ENCODE assay signal across 12 cellular contexts in the genomic region with DNA sequence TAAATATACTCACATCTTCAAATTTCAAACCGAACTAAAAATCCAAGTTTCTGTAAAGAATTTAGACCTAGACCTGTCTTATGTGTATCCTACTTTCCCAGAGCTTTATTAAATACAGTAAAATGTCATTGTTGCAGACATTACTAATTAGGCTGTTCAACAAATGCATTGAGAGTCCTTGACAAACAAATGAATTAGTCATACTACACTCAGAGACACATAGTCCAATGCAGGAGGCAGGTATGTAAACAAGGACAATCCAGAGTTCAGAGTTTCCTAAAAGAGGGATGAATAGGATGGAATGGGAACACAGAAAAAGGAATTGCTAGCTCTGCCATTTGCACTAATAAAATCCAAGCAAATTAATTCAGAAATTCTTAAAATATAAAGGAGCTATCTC. TPM values are rescaled to one million over a fixed set of nuclear protein-coding genes. Genes with fewer than 3 reads are reported as not detected.
DNase-seq lines count a peak whose midpoint lies in the region; FAIRE-seq and TF ChIP-seq lines count a peak whose summit lies in the region.
"Had no signal": no experiment of that assay in that cellular context is flagged by ENCODE, and none has a peak within 500 bp of the region (broad histone marks: within the 10 kb centered on the region; RNA-seq: fewer than 3 reads in every experiment).

No MANE protein-coding gene starts in this region.

- no peaks in the 10 kb centered on the region for H3K36me3 Mint-ChIP-seq in chondrocyte (ENCODE audit: low read depth)

- DNase-seq in DMS79 treated with DMSO at 0.1 percent for 48 hours (lab: John Stamatoyannopoulos, UW) (peak; percentile 27), DMS79 (lab: John Stamatoyannopoulos, UW) (no peak), NCI-H2029 treated with DMSO at 0.1 percent for 48 hours (lab: John Stamatoyannopoulos, UW) (peak; percentile 72), renal cortical epithelial cell (ENCODE audit: low read depth) (peak; percentile 61), chondrocyte (ENCODE audit: low spot score) (no peak), HTR-8/SVneo (ENCODE audit: insufficient read length, low spot score) (no peak), H7 (no peak)
- DNase-seq: NCI-H226 had no signal

- H3K27ac Mint-ChIP-seq in chondrocyte (ENCODE audit: unreplicated experiment) = no peak overlapping the region

- FAIRE-seq in HTR-8/SVneo (lab: Jason Lieb, UNC) = no peak
- FAIRE-seq: A204.1 had no signal

- no peaks in the 10 kb centered on the region for H3K27me3 ChIP-seq in endocrine pancreas (ENCODE audit: control insufficient read depth, insufficient read depth, low read length)
- peaks cover 39% of the 10 kb centered on the region for H3K27me3 ChIP-seq in H7 (ENCODE audit: control insufficient read depth, insufficient read depth, low read length)

- H3K9me3 Mint-ChIP-seq in chondrocyte (ENCODE audit: low read depth) = no peaks in the 10 kb centered on the region
- H3K9me3 Mint-ChIP-seq: T-helper 2 cell treated with Interferon-gamma antibody and Interleukin-4, amounts not matched to agents 5 μg/mL and 100 μg/mL, for 36 hours had no signal

- H3K36me3 ChIP-seq in endocrine pancreas (ENCODE audit: control insufficient read depth, insufficient read depth, low read length) (no peaks in the 10 kb centered on the region), H7 (replicated peaks; ENCODE audit: control insufficient read depth, insufficient read depth, low read length) (no peaks in the 10 kb centered on the region)
- H3K36me3 ChIP-seq: cardiac muscle cell had no signal

- H3K4me3 ChIP-seq in endocrine pancreas (ENCODE audit: control insufficient read depth, insufficient read depth, low read length) (peak overlapping the region; percentile 87), H7 (ENCODE audit: insufficient read depth, low read depth, low read length) (no peak overlapping the region)

- H3K27me3 Mint-ChIP-seq in chondrocyte (ENCODE audit: low read depth) = no peaks in the 10 kb centered on the region

- TF ChIP-seq CTCF in chondrocyte (IDR thresholded peaks at IDR 0.05) = no peak

- no peaks in the 10 kb centered on the region for H3K9me3 ChIP-seq in endocrine pancreas (ENCODE audit: control insufficient read depth, low read length)

- no peak overlapping the region for H3K4me3 Mint-ChIP-seq in chondrocyte (ENCODE audit: unreplicated experiment)

- no peak overlapping the region for H3K9ac ChIP-seq in endocrine pancreas (ENCODE audit: control insufficient read depth, insufficient read depth, low read length)

- H3K4me1 ChIP-seq in endocrine pancreas (ENCODE audit: control insufficient read depth, insufficient read depth, low read length) = peaks cover 6% of the 10 kb centered on the region

- peaks cover 35% of the 10 kb centered on the region for H3K4me1 Mint-ChIP-seq in chondrocyte (ENCODE audit: low read depth)

RNA-seq across cellular contexts. Expression of a gene that starts 1.6 kb away (rescaled TPM):
- total RNA-seq in renal cortical epithelial cell (115 and 142 TPM in 2 replicates), chondrocyte (25.7 to 36.6 TPM (median 35.3 TPM) in 3 replicates)
- total RNA-seq in H7 (2014; rRNA removed; shearing (Covaris generic)) = 11.6 and 19.3 TPM in 2 replicates

Comparison
In these comparisons a context has a peak if more than half of its experiments do, and no peak if none do; other contexts are left out.
1. DNase-seq: peak in DMS79 treated with DMSO at 0.1 percent for 48 hours (single experiment), NCI-H2029 treated with DMSO at 0.1 percent for 48 hours (single experiment) and renal cortical epithelial cell (single experiment); none in DMS79 (single experiment), chondrocyte (single experiment), HTR-8/SVneo (single experiment) and H7 (single experiment).